27 cellular contexts compared by ENCODE assay signal in genomic region chrX:14672611-14673172, GRCh38.
DNase-seq lines count a peak whose midpoint lies in the region; FAIRE-seq and TF ChIP-seq lines count a peak whose summit lies in the region.
"Had no signal": no experiment of that assay in that cellular context is flagged by ENCODE, and none has a peak within 500 bp of the region (broad histone marks: within the 10 kb centered on the region; RNA-seq: fewer than 3 reads in every experiment).

No MANE protein-coding gene starts in this region.

- peak overlapping the region; percentile 51 for H3K4me2 ChIP-seq in OCI-LY3 (ENCODE audit: low read length)
- H3K4me2 ChIP-seq: GM23338 had no signal

- H3K36me3 ChIP-seq in OCI-LY3 (replicated peaks; ENCODE audit: low read depth, low read length): peaks cover 8% of the 10 kb centered on the region
- no peaks in the 10 kb centered on the region for H3K36me3 ChIP-seq in kidney epithelial cell (ENCODE audit: control insufficient read depth, insufficient read depth, low read length)
- H3K36me3 ChIP-seq: BE2C had no signal

- peaks cover 57% of the 10 kb centered on the region for H3K4me1 ChIP-seq in OCI-LY3 (ENCODE audit: low read length)

- no peaks in the 10 kb centered on the region for H4K20me1 ChIP-seq in OCI-LY3 (ENCODE audit: insufficient read depth, low read length)

- H3K9me3 Mint-ChIP-seq in activated naive CD8-positive, alpha-beta T cell treated with anti-CD3 and anti-CD28 coated beads for 36 hours: no peaks in the 10 kb centered on the region
- H3K9me3 Mint-ChIP-seq: CD8-positive, alpha-beta memory T cell; GM23338 had no signal

- no peaks in the 10 kb centered on the region for H3K27me3 ChIP-seq in OCI-LY3 (ENCODE audit: low read depth, low read length)
- no peaks in the 10 kb centered on the region for H3K27me3 ChIP-seq in kidney epithelial cell (ENCODE audit: control insufficient read depth, insufficient read depth, low read length)
- H3K27me3 ChIP-seq: BE2C had no signal

- 0 out of 2 replicates have a peak, but pooled peaks cover 5% of the 10 kb centered on the region for H3K9me3 ChIP-seq in OCI-LY3 (ENCODE audit: insufficient read depth, low read length)
- H3K9me3 ChIP-seq: BE2C had no signal

- no peak overlapping the region for H2AFZ ChIP-seq in OCI-LY3 (ENCODE audit: low read depth, low read length)
- H2AFZ ChIP-seq: GM23338 had no signal

- no peak overlapping the region for H3K9ac ChIP-seq in OCI-LY3 (ENCODE audit: low read length)

- FAIRE-seq in GM18507 (lab: Jason Lieb, UNC): peak; percentile 76
- FAIRE-seq: GM12892, HepG2, K562 had no signal

- H3K79me2 ChIP-seq in OCI-LY3 (ENCODE audit: low read length): no peaks in the 10 kb centered on the region

- no peak overlapping the region for H3K4me3 Mint-ChIP-seq in activated naive CD8-positive, alpha-beta T cell treated with anti-CD3 and anti-CD28 coated beads for 36 hours
- H3K4me3 Mint-ChIP-seq: CD14-positive monocyte; CD8-positive, alpha-beta memory T cell; GM23338; H9 had no signal

- peaks cover 6% of the 10 kb centered on the region for H3K4me1 Mint-ChIP-seq in activated naive CD8-positive, alpha-beta T cell treated with anti-CD3 and anti-CD28 coated beads for 36 hours
- H3K4me1 Mint-ChIP-seq: CD14-positive monocyte; CD8-positive, alpha-beta memory T cell; GM23338 had no signal

- H3K27me3 Mint-ChIP-seq in activated naive CD8-positive, alpha-beta T cell treated with anti-CD3 and anti-CD28 coated beads for 36 hours: no peaks in the 10 kb centered on the region
- H3K27me3 Mint-ChIP-seq: CD8-positive, alpha-beta memory T cell had no signal

- H3K36me3 Mint-ChIP-seq in activated naive CD8-positive, alpha-beta T cell treated with anti-CD3 and anti-CD28 coated beads for 36 hours: no peaks in the 10 kb centered on the region
- H3K36me3 Mint-ChIP-seq: CD14-positive monocyte; CD8-positive, alpha-beta memory T cell had no signal

- TF ChIP-seq CTCF in OCI-LY3 (IDR thresholded peaks at IDR 0.05; ENCODE audit: low read depth, low read length) (no peak), kidney epithelial cell (IDR thresholded peaks at IDR 0.05; ENCODE audit: insufficient read depth, low read length, poor library complexity, severe bottlenecking) (no peak), retinal pigment epithelial cell (conservative IDR thresholded peaks at IDR 0.05; ENCODE audit: low read depth, low read length) (no peak)

- DNase-seq in GM18507 (ENCODE audit: extremely low spot score, insufficient read length, low read depth) (no peak), kidney epithelial cell (ENCODE audit: low read depth) (peak; percentile 26), retinal pigment epithelial cell (ENCODE audit: low read depth) (peak; percentile 8), occipital lobe (lab: John Stamatoyannopoulos, UW) (no peak)
- DNase-seq in activated naive CD8-positive, alpha-beta T cell treated with anti-CD3 and anti-CD28 coated beads for 36 hours: no peak
- no peak for DNase-seq in NK-92 treated with Interleukin-12 subunit alpha and Interleukin-12 subunit beta, amount 100 ng/mL, for 24 hours (lab: John Stamatoyannopoulos, UW)
- DNase-seq: BE2C; CD8-positive, alpha-beta memory T cell; DMS153; DND-41; H9; MV-4-11; NCI-H1105; NCI-H1436 treated with DMSO at 0.1 percent for 48 hours; NCI-H1930; NCI-H2107; NCI-H446; NCI-H524 treated with DMSO at 0.1 percent for 48 hours; NCI-H774; SHP77 treated with DMSO at 0.1 percent for 48 hours; T-helper 1 cell had no signal

- H3K4me3 ChIP-seq in OCI-LY3 (ENCODE audit: low read length) (peak overlapping the region; percentile 6; the same call in 1 of the 2 replicates), kidney epithelial cell (ENCODE audit: low read depth, low read length) (no peak overlapping the region), retinal pigment epithelial cell (ENCODE audit: low read length) (no peak overlapping the region)
- H3K4me3 ChIP-seq: GM23338, K562 had no signal

- peak overlapping the region; percentile 36; the same call in 1 of the 2 replicates for H3K27ac ChIP-seq in OCI-LY3 (ENCODE audit: low read length)

- no peak overlapping the region for H3K27ac Mint-ChIP-seq in activated naive CD8-positive, alpha-beta T cell treated with anti-CD3 and anti-CD28 coated beads for 36 hours
- H3K27ac Mint-ChIP-seq: CD14-positive monocyte, GM23338, H9 had no signal

Comparison
In these comparisons a context has a peak if more than half of its experiments do, and no peak if none do; other contexts are left out.
1. DNase-seq: peak in kidney epithelial cell (single experiment) and retinal pigment epithelial cell (single experiment); none in GM18507 (single experiment), occipital lobe (single experiment), activated naive CD8-positive, alpha-beta T cell treated with anti-CD3 and anti-CD28 coated beads for 36 hours (single experiment) and NK-92 treated with Interleukin-12 subunit alpha and Interleukin-12 subunit beta, amount 100 ng/mL, for 24 hours (single experiment).